ENCODE assay signal across 1 cellular context in genomic region chr9:64369111-64369510, GRCh38.
TF ChIP-seq lines count a peak whose summit lies in the region.

No MANE protein-coding gene starts in this region.

TF ChIP-seq in HepG2, 621 proteins besides CTCF, POLR2A, EP300 and RAD21 (continued from another document):
- TF ChIP-seq, protein P1, sequence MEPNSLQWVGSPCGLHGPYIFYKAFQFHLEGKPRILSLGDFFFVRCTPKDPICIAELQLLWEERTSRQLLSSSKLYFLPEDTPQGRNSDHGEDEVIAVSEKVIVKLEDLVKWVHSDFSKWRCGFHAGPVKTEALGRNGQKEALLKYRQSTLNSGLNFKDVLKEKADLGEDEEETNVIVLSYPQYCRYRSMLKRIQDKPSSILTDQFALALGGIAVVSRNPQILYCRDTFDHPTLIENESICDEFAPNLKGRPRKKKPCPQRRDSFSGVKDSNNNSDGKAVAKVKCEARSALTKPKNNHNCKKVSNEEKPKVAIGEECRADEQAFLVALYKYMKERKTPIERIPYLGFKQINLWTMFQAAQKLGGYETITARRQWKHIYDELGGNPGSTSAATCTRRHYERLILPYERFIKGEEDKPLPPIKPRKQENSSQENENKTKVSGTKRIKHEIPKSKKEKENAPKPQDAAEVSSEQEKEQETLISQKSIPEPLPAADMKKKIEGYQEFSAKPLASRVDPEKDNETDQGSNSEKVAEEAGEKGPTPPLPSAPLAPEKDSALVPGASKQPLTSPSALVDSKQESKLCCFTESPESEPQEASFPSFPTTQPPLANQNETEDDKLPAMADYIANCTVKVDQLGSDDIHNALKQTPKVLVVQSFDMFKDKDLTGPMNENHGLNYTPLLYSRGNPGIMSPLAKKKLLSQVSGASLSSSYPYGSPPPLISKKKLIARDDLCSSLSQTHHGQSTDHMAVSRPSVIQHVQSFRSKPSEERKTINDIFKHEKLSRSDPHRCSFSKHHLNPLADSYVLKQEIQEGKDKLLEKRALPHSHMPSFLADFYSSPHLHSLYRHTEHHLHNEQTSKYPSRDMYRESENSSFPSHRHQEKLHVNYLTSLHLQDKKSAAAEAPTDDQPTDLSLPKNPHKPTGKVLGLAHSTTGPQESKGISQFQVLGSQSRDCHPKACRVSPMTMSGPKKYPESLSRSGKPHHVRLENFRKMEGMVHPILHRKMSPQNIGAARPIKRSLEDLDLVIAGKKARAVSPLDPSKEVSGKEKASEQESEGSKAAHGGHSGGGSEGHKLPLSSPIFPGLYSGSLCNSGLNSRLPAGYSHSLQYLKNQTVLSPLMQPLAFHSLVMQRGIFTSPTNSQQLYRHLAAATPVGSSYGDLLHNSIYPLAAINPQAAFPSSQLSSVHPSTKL (CRISPR knock-in tag; IDR thresholded peaks at IDR 0.05), result peak; percentile 26; the same call in 1 of the 2 replicates
- TF ChIP-seq, protein P2, sequence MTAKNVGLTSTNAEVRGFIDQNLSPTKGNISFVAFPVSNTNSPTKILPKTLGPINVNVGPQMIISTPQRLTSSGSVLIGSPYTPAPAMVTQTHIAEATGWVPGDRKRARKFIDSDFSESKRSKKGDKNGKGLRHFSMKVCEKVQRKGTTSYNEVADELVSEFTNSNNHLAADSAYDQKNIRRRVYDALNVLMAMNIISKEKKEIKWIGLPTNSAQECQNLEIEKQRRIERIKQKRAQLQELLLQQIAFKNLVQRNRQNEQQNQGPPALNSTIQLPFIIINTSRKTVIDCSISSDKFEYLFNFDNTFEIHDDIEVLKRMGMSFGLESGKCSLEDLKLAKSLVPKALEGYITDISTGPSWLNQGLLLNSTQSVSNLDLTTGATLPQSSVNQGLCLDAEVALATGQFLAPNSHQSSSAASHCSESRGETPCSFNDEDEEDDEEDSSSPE (CRISPR knock-in tag; IDR thresholded peaks at IDR 0.05), result 0 out of 2 replicates have a peak, but pooled peaks have one; percentile 36
- TF ChIP-seq ZGPAT (CRISPR knock-in tag; IDR thresholded peaks at IDR 0.05), result peak; percentile 27; the same call in 1 of the 2 replicates
- TF ChIP-seq, protein P3, sequence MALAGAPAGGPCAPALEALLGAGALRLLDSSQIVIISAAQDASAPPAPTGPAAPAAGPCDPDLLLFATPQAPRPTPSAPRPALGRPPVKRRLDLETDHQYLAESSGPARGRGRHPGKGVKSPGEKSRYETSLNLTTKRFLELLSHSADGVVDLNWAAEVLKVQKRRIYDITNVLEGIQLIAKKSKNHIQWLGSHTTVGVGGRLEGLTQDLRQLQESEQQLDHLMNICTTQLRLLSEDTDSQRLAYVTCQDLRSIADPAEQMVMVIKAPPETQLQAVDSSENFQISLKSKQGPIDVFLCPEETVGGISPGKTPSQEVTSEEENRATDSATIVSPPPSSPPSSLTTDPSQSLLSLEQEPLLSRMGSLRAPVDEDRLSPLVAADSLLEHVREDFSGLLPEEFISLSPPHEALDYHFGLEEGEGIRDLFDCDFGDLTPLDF (CRISPR knock-in tag; IDR thresholded peaks at IDR 0.05), result 0 out of 2 replicates have a peak, but pooled peaks have one; percentile 33
- TF ChIP-seq KDM2A (CRISPR knock-in tag; IDR thresholded peaks at IDR 0.05; ENCODE audit: borderline replicate concordance, low read depth), result peak; percentile 74
- peak; percentile 17; the same call in 1 of the 2 replicates for TF ChIP-seq MED1 (CRISPR knock-in tag; IDR thresholded peaks at IDR 0.05)
- TF ChIP-seq, protein P4, sequence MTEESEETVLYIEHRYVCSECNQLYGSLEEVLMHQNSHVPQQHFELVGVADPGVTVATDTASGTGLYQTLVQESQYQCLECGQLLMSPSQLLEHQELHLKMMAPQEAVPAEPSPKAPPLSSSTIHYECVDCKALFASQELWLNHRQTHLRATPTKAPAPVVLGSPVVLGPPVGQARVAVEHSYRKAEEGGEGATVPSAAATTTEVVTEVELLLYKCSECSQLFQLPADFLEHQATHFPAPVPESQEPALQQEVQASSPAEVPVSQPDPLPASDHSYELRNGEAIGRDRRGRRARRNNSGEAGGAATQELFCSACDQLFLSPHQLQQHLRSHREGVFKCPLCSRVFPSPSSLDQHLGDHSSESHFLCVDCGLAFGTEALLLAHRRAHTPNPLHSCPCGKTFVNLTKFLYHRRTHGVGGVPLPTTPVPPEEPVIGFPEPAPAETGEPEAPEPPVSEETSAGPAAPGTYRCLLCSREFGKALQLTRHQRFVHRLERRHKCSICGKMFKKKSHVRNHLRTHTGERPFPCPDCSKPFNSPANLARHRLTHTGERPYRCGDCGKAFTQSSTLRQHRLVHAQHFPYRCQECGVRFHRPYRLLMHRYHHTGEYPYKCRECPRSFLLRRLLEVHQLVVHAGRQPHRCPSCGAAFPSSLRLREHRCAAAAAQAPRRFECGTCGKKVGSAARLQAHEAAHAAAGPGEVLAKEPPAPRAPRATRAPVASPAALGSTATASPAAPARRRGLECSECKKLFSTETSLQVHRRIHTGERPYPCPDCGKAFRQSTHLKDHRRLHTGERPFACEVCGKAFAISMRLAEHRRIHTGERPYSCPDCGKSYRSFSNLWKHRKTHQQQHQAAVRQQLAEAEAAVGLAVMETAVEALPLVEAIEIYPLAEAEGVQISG (CRISPR knock-in tag; IDR thresholded peaks at IDR 0.05), result 0 out of 2 replicates have a peak, but pooled peaks have one; percentile 38
- 0 out of 2 replicates have a peak, but pooled peaks have one; percentile 27 for TF ChIP-seq MXD3 (CRISPR knock-in tag; IDR thresholded peaks at IDR 0.05)
- peak; percentile 36; the same call in 1 of the 2 replicates for TF ChIP-seq YEATS4 (CRISPR knock-in tag; IDR thresholded peaks at IDR 0.05; ENCODE audit: borderline replicate concordance)
- TF ChIP-seq, protein P5, sequence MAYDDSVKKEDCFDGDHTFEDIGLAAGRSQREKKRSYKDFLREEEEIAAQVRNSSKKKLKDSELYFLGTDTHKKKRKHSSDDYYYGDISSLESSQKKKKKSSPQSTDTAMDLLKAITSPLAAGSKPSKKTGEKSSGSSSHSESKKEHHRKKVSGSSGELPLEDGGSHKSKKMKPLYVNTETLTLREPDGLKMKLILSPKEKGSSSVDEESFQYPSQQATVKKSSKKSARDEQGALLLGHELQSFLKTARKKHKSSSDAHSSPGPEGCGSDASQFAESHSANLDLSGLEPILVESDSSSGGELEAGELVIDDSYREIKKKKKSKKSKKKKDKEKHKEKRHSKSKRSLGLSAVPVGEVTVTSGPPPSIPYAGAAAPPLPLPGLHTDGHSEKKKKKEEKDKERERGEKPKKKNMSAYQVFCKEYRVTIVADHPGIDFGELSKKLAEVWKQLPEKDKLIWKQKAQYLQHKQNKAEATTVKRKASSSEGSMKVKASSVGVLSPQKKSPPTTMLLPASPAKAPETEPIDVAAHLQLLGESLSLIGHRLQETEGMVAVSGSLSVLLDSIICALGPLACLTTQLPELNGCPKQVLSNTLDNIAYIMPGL (CRISPR knock-in tag; IDR thresholded peaks at IDR 0.05; ENCODE audit: borderline replicate concordance in 1 of 2, low read depth in 1 of 2), result peak in 1 of 2 experiments; percentile 69; a peak in 2 of 4 replicates
- TF ChIP-seq TFDP1 (CRISPR knock-in tag; IDR thresholded peaks at IDR 0.05; ENCODE audit: borderline replicate concordance), result peak; percentile 46; the same call in 1 of the 2 replicates
- TF ChIP-seq ZBTB14 (CRISPR knock-in tag; IDR thresholded peaks at IDR 0.05), result peak; percentile 81
- 0 out of 2 replicates have a peak, but pooled peaks have one; percentile 35 for TF ChIP-seq ZNF143 (CRISPR knock-in tag; IDR thresholded peaks at IDR 0.05)
- 0 out of 2 replicates have a peak, but pooled peaks have one; percentile 24 for TF ChIP-seq ZNF205 (CRISPR knock-in tag; IDR thresholded peaks at IDR 0.05)
- TF ChIP-seq SAP130 (CRISPR knock-in tag; IDR thresholded peaks at IDR 0.05; ENCODE audit: low read depth), result 0 out of 2 replicates have a peak, but pooled peaks have one; percentile 10
- TF ChIP-seq, protein P6, sequence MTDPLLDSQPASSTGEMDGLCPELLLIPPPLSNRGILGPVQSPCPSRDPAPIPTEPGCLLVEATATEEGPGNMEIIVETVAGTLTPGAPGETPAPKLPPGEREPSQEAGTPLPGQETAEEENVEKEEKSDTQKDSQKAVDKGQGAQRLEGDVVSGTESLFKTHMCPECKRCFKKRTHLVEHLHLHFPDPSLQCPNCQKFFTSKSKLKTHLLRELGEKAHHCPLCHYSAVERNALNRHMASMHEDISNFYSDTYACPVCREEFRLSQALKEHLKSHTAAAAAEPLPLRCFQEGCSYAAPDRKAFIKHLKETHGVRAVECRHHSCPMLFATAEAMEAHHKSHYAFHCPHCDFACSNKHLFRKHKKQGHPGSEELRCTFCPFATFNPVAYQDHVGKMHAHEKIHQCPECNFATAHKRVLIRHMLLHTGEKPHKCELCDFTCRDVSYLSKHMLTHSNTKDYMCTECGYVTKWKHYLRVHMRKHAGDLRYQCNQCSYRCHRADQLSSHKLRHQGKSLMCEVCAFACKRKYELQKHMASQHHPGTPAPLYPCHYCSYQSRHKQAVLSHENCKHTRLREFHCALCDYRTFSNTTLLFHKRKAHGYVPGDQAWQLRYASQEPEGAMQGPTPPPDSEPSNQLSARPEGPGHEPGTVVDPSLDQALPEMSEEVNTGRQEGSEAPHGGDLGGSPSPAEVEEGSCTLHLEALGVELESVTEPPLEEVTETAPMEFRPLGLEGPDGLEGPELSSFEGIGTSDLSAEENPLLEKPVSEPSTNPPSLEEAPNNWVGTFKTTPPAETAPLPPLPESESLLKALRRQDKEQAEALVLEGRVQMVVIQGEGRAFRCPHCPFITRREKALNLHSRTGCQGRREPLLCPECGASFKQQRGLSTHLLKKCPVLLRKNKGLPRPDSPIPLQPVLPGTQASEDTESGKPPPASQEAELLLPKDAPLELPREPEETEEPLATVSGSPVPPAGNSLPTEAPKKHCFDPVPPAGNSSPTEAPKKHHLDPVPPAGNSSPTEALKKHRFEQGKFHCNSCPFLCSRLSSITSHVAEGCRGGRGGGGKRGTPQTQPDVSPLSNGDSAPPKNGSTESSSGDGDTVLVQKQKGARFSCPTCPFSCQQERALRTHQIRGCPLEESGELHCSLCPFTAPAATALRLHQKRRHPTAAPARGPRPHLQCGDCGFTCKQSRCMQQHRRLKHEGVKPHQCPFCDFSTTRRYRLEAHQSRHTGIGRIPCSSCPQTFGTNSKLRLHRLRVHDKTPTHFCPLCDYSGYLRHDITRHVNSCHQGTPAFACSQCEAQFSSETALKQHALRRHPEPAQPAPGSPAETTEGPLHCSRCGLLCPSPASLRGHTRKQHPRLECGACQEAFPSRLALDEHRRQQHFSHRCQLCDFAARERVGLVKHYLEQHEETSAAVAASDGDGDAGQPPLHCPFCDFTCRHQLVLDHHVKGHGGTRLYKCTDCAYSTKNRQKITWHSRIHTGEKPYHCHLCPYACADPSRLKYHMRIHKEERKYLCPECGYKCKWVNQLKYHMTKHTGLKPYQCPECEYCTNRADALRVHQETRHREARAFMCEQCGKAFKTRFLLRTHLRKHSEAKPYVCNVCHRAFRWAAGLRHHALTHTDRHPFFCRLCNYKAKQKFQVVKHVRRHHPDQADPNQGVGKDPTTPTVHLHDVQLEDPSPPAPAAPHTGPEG (CRISPR knock-in tag; IDR thresholded peaks at IDR 0.05), result 0 out of 2 replicates have a peak, but pooled peaks have one; percentile 27
- peak; percentile 30; the same call in 1 of the 2 replicates for TF ChIP-seq HOXA3 (CRISPR knock-in tag; IDR thresholded peaks at IDR 0.05)
- peak; percentile 78 for TF ChIP-seq GABPB1 (CRISPR knock-in tag; IDR thresholded peaks at IDR 0.05)
- TF ChIP-seq ETV5 (CRISPR knock-in tag; IDR thresholded peaks at IDR 0.05; ENCODE audit: borderline replicate concordance), result peak; percentile 47; the same call in 1 of the 2 replicates
